Comparison of ENCODE assay signal across 8 cellular contexts in the genomic region with DNA sequence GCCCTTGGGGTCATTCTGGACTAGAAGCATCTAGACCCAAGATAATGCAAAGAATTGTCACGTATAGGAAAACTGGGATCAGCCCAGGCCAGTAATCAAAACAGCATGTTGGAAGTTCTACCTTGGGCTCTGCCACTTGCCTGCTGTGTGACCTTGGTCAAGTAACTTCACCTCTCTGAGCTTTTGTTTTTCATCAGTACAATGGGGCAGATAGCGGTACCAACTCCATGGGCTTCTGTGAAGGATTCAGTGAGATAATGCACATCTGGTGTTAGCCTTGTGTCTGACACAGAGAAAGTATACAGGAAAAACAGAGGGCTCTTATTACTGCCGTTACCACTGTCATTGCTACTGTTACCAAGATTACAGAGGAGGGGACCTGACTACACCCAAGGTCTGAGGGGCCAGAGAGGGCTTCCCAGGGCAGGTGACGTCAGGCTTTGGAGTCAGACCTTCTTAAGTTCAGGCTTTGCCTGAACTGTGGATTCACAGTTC. TPM values are rescaled to one million over a fixed set of nuclear protein-coding genes. Genes with fewer than 3 reads are reported as not detected.
DNase-seq lines count a peak whose midpoint lies in the region; ATAC-seq lines count a peak whose summit lies in the region.

No MANE protein-coding gene starts in this region.

- H3K27me3 Mint-ChIP-seq in CD4-positive, CD25-positive, alpha-beta regulatory T cell: no peaks in the 10 kb centered on the region
- no peaks in the 10 kb centered on the region for H3K27me3 Mint-ChIP-seq in activated T-helper 2 cell treated with anti-CD3 and anti-CD28 coated beads, Interferon-gamma antibody, Interleukin-2, Interleukin-4, amounts not matched to agents 10 μg/mL and 5 μg/mL and 100 μg/mL, durations not matched to agents 14 hours and 24 hours and 36 hours (ENCODE audit: low read depth)

- no peaks in the 10 kb centered on the region for H3K9me3 ChIP-seq in CD4-positive, CD25-positive, alpha-beta regulatory T cell (ENCODE audit: control insufficient read depth in 2 of 2, low read length in 2 of 2)
- no peaks in the 10 kb centered on the region for H3K9me3 ChIP-seq in mucosa of rectum (ENCODE audit: control insufficient read depth in 2 of 2, low read length in 2 of 2)

- H3K4me3 Mint-ChIP-seq in CD4-positive, CD25-positive, alpha-beta regulatory T cell: peak overlapping the region in 3 of 4 donors; percentile 58 to 82 (median 77)
- H3K4me3 Mint-ChIP-seq in activated T-helper 2 cell treated with anti-CD3 and anti-CD28 coated beads, Interferon-gamma antibody, Interleukin-2, Interleukin-4, amounts not matched to agents 10 μg/mL and 5 μg/mL and 100 μg/mL, durations not matched to agents 14 hours and 24 hours and 36 hours (ENCODE audit: low read depth): peak overlapping the region; percentile 68

- H3K4me3 ChIP-seq in CD4-positive, CD25-positive, alpha-beta regulatory T cell (ENCODE audit: low read depth, low read length): peak overlapping the region; percentile 64
- H3K4me3 ChIP-seq in mucosa of rectum (ENCODE audit: low read length in 2 of 2): no peak overlapping the region

- intact Hi-C loops in activated T-helper 2 cell treated with anti-CD3 and anti-CD28 coated beads, Interferon-gamma antibody, Interleukin-2, Interleukin-4, amounts not matched to agents 10 μg/mL and 5 μg/mL and 100 μg/mL, durations not matched to agents 14 hours and 24 hours and 36 hours (cut with micrococcal nuclease): no loop called here
- intact Hi-C loops in head of caudate nucleus (cut with DNase I): no loop called here

- DNase-seq in CD4-positive, CD25-positive, alpha-beta regulatory T cell: peak in 1 of 3 donors; percentile 38
- DNase-seq in activated T-helper 2 cell treated with anti-CD3 and anti-CD28 coated beads, Interferon-gamma antibody, Interleukin-2, Interleukin-4, amounts not matched to agents 10 μg/mL and 5 μg/mL and 100 μg/mL, durations not matched to agents 14 hours and 24 hours and 36 hours (ENCODE audit: low spot score): no peak
- DNase-seq in head of caudate nucleus: no peak
- no peak for DNase-seq in effector CD4-positive, alpha-beta T cell
- no peak for DNase-seq in NCI-H345 (lab: John Stamatoyannopoulos, UW)

- peaks cover 54% of the 10 kb centered on the region for H3K4me1 ChIP-seq in CD4-positive, CD25-positive, alpha-beta regulatory T cell (ENCODE audit: control insufficient read depth, insufficient read depth, low read length, poor library complexity, severe bottlenecking)
- H3K4me1 ChIP-seq in mucosa of rectum (ENCODE audit: control insufficient read depth in 2 of 2, insufficient read depth in 2 of 2, low read length in 2 of 2): peaks cover 22 to 35% of the 10 kb centered on the region in 2 donors

- no peak overlapping the region for H3K9ac ChIP-seq in mucosa of rectum (ENCODE audit: low read depth in 1 of 2, low read length in 2 of 2)

- peaks cover 16% of the 10 kb centered on the region for H3K36me3 Mint-ChIP-seq in CD4-positive, CD25-positive, alpha-beta regulatory T cell
- peaks cover 32% of the 10 kb centered on the region for H3K36me3 Mint-ChIP-seq in activated T-helper 2 cell treated with anti-CD3 and anti-CD28 coated beads, Interferon-gamma antibody, Interleukin-2, Interleukin-4, amounts not matched to agents 10 μg/mL and 5 μg/mL and 100 μg/mL, durations not matched to agents 14 hours and 24 hours and 36 hours (ENCODE audit: low read depth)

- H3K27me3 ChIP-seq in CD4-positive, CD25-positive, alpha-beta regulatory T cell (ENCODE audit: control insufficient read depth, insufficient read depth, low read length): no peaks in the 10 kb centered on the region
- no peaks in the 10 kb centered on the region for H3K27me3 ChIP-seq in mucosa of rectum (ENCODE audit: control insufficient read depth in 2 of 2, insufficient read depth in 2 of 2, low read length in 2 of 2)

- H3K4me1 Mint-ChIP-seq in CD4-positive, CD25-positive, alpha-beta regulatory T cell: peaks cover 21 to 92% (median 59%) of the 10 kb centered on the region in 4 donors
- H3K4me1 Mint-ChIP-seq in activated T-helper 2 cell treated with anti-CD3 and anti-CD28 coated beads, Interferon-gamma antibody, Interleukin-2, Interleukin-4, amounts not matched to agents 10 μg/mL and 5 μg/mL and 100 μg/mL, durations not matched to agents 14 hours and 24 hours and 36 hours (ENCODE audit: low read depth): peaks cover 60% of the 10 kb centered on the region

- H3K36me3 ChIP-seq in CD4-positive, CD25-positive, alpha-beta regulatory T cell (ENCODE audit: control insufficient read depth, insufficient read depth, low read length): peaks cover under 1% of the 10 kb centered on the region
- peaks cover 7 to 13% of the 10 kb centered on the region in 2 donors for H3K36me3 ChIP-seq in mucosa of rectum (ENCODE audit: control insufficient read depth in 2 of 2, insufficient read depth in 2 of 2, low read length in 2 of 2)

- peak overlapping the region; percentile 91 to 98 (median 93) for H3K27ac Mint-ChIP-seq in CD4-positive, CD25-positive, alpha-beta regulatory T cell
- H3K27ac Mint-ChIP-seq in activated T-helper 2 cell treated with anti-CD3 and anti-CD28 coated beads, Interferon-gamma antibody, Interleukin-2, Interleukin-4, amounts not matched to agents 10 μg/mL and 5 μg/mL and 100 μg/mL, durations not matched to agents 14 hours and 24 hours and 36 hours: peak overlapping the region; percentile 84

- ATAC-seq in CD4-positive, CD25-positive, alpha-beta regulatory T cell (ENCODE audit: low read depth in 2 of 2): no peak
- ATAC-seq in HG03354 (IDR thresholded peaks at IDR 0.05; ENCODE audit: poor library complexity, severe bottlenecking, unreplicated experiment) (peak; percentile 14), GM21619 (IDR thresholded peaks at IDR 0.05; ENCODE audit: unreplicated experiment) (no peak)

- no peaks in the 10 kb centered on the region for H3K9me3 Mint-ChIP-seq in CD4-positive, CD25-positive, alpha-beta regulatory T cell
- H3K9me3 Mint-ChIP-seq in activated T-helper 2 cell treated with anti-CD3 and anti-CD28 coated beads, Interferon-gamma antibody, Interleukin-2, Interleukin-4, amounts not matched to agents 10 μg/mL and 5 μg/mL and 100 μg/mL, durations not matched to agents 14 hours and 24 hours and 36 hours: no peaks in the 10 kb centered on the region

- H3K27ac ChIP-seq in CD4-positive, CD25-positive, alpha-beta regulatory T cell (ENCODE audit: insufficient read depth, low read length, poor library complexity, severe bottlenecking): peak overlapping the region; percentile 77
- H3K27ac ChIP-seq in mucosa of rectum (ENCODE audit: low read depth in 2 of 2, low read length in 2 of 2): peak overlapping the region; percentile 44 to 71

RNA-seq across cellular contexts. Expression of gene CMIP, which starts 24.6 kb away (rescaled TPM):
- total RNA-seq in CD4-positive, CD25-positive, alpha-beta regulatory T cell: 49.7 TPM
- polyA plus RNA-seq in CD4-positive, CD25-positive, alpha-beta regulatory T cell: under 1 TPM; 0.21 to 0.96 (median 0.76) TPM
- 68.0 and 76.9 TPM in 2 replicates for total RNA-seq in activated T-helper 2 cell treated with anti-CD3 and anti-CD28 coated beads, Interferon-gamma antibody, Interleukin-2, Interleukin-4, amounts not matched to agents 10 μg/mL and 5 μg/mL and 100 μg/mL, durations not matched to agents 14 hours and 24 hours and 36 hours
